18 cellular contexts compared by ENCODE assay signal in the genomic region with DNA sequence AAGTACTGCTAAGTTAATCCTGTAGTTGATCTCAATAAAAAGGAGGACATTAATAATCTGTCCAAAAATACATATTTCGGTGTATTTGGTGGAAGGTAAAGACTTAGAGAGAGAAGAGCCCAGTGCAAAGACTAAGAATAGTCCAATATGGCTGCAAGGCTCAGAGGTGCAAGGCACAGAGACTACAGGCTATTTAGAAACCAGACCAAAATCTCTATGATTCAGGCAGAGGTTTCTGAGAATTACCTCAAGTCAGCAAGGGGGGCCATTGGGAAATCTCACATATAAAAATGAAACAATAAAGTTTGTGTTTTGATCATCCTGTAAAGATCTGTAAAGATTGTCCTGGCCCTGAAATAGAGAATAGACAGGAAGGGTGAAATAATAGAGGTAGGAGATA.
"Had no signal": no experiment of that assay in that cellular context is flagged by ENCODE, and none has a peak within 500 bp of the region (broad histone marks: within the 10 kb centered on the region; RNA-seq: fewer than 3 reads in every experiment).

No MANE protein-coding gene starts in this region.

- H3K4me1 ChIP-seq: gastrocnemius medialis, prostate gland, right lobe of liver, SJSA1, upper lobe of right lung had no signal

- H3K4me3 Mint-ChIP-seq: nephron progenitor cell had no signal

- DNase-seq: activated CD4-positive, alpha-beta T cell treated with anti-CD3 and anti-CD28 coated beads for 48 hours; activated effector memory CD4-positive, alpha-beta T cell treated with Interleukin-2 at 50 U/mL for 16 hours; caudate nucleus; cortex of kidney; effector CD8-positive, alpha-beta T cell; gastrocnemius medialis; islet precursor cell; mucosa of descending colon; nephron progenitor cell; right lobe of liver; stimulated activated CD4-positive, alpha-beta T cell treated with anti-CD3 and anti-CD28 coated beads, Interleukin-2, amount 100 ng/mL, for 24 hours; stimulated activated naive CD4-positive, alpha-beta T cell; upper lobe of right lung had no signal

- H3K27me3 ChIP-seq: gastrocnemius medialis, right lobe of liver, SJSA1, upper lobe of right lung had no signal

- H3K4me1 Mint-ChIP-seq: nephron progenitor cell had no signal

- H3K36me3 ChIP-seq: gastrocnemius medialis, prostate gland, right lobe of liver, SJSA1, upper lobe of right lung had no signal

- H3K4me3 ChIP-seq: gastrocnemius medialis, mucosa of descending colon, prostate gland, right lobe of liver, SJSA1, upper lobe of right lung had no signal

- H3K27ac ChIP-seq: epithelial cell of prostate, gastrocnemius medialis, prostate gland, right lobe of liver, SJSA1, upper lobe of right lung, VCaP had no signal

- ATAC-seq: gastrocnemius medialis, left lobe of liver, mucosa of descending colon, right lobe of liver, upper lobe of right lung had no signal

- H3K9me3 ChIP-seq: gastrocnemius medialis, mucosa of descending colon, prostate gland, right lobe of liver, SJSA1, upper lobe of right lung had no signal

- H3K27ac Mint-ChIP-seq: nephron progenitor cell had no signal

- H3K9me3 Mint-ChIP-seq: nephron progenitor cell had no signal
